Comparison of ENCODE assay signal across 14 cellular contexts in the genomic region with DNA sequence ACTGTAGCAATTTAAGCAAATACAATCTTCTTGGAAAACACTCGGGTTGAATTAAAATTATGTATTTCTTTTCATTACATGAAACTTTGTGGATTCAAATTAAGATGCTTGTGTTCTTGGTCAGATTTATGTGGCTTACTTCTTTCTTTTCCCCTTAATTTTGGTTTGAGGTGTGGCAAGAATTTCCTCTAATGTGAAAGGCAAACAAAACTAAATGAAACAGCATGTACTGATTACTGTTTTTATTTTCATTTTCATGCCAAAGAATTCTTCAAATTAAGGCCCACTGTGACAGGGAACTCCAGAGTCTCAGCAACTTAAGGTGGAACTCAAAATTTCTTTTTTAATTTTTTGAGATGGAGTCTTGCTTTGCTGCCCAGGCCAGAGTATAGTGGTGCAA. TPM values are rescaled to one million over a fixed set of nuclear protein-coding genes. Genes with fewer than 3 reads are reported as not detected.
A peak's percentile ranks its signal among the peaks of the same experiment; 100 is the strongest.
DNase-seq lines count a peak whose midpoint lies in the region; ATAC-seq and TF ChIP-seq lines count a peak whose summit lies in the region.
"Had no signal": no experiment of that assay in that cellular context is flagged by ENCODE, and none has a peak within 500 bp of the region (broad histone marks: within the 10 kb centered on the region; RNA-seq: fewer than 3 reads in every experiment).

A gene with protein sequence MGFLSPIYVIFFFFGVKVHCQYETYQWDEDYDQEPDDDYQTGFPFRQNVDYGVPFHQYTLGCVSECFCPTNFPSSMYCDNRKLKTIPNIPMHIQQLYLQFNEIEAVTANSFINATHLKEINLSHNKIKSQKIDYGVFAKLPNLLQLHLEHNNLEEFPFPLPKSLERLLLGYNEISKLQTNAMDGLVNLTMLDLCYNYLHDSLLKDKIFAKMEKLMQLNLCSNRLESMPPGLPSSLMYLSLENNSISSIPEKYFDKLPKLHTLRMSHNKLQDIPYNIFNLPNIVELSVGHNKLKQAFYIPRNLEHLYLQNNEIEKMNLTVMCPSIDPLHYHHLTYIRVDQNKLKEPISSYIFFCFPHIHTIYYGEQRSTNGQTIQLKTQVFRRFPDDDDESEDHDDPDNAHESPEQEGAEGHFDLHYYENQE (minus strand): TSS at position 132 of the 400 bp plus-strand sequence. CDS start 6,913 bp downstream, outside the sequence.

- CTCF ChIA-PET in Calu3 (lab: Charles Lee): no interaction called here

- H3K27me3 Mint-ChIP-seq in Calu3 (ENCODE audit: unreplicated experiment): no peaks in the 10 kb centered on the region
- H3K27me3 Mint-ChIP-seq: activated T-helper 17 cell treated with anti-CD3 and anti-CD28 coated beads, Interleukin-2, amount 50 U/mL, for 72 hours had no signal

- H3K4me1 ChIP-seq in skeletal muscle satellite cell (ENCODE audit: control insufficient read depth, insufficient read depth, low read length): peaks cover 12% of the 10 kb centered on the region

- no TSS peak for BruUV-seq in Calu3 (replicated peaks; lab: Mats Ljungman, UMichigan)

- intact Hi-C loops in left cardiac atrium (cut with DNase I) (no loop called here), Calu3 (cut with micrococcal nuclease; ENCODE audit: unreplicated experiment) (no loop called here)

- H3K4me3 Mint-ChIP-seq in Calu3 (ENCODE audit: low read depth, unreplicated experiment): no peak within 1 kb of the TSS
- H3K4me3 Mint-ChIP-seq: activated T-helper 17 cell treated with anti-CD3 and anti-CD28 coated beads, Interleukin-2, amount 50 U/mL, for 72 hours; immature natural killer cell; T-helper 1 cell treated with Interleukin-12 subunit alpha and Interleukin-12 subunit beta and Interleukin-4 antibody, amounts not matched to agents 30 μg/mL and 1 μg/mL, for 36 hours had no signal

- H3K9me3 ChIP-seq in skeletal muscle satellite cell (replicated peaks; ENCODE audit: low read length): no peaks in the 10 kb centered on the region

- H3K36me3 ChIP-seq in skeletal muscle satellite cell (ENCODE audit: insufficient read depth, low read length): no peaks in the 10 kb centered on the region

- no peaks in the 10 kb centered on the region for H3K36me3 Mint-ChIP-seq in Calu3 (ENCODE audit: insufficient read depth, unreplicated experiment)

- H3K4me3 ChIP-seq in skeletal muscle satellite cell (ENCODE audit: low read length): no peak within 1 kb of the TSS

- H3K4me1 Mint-ChIP-seq in Calu3 (ENCODE audit: low read depth, unreplicated experiment): peaks cover 30% of the 10 kb centered on the region
- H3K4me1 Mint-ChIP-seq: activated T-helper 17 cell treated with anti-CD3 and anti-CD28 coated beads, Interleukin-2, amount 50 U/mL, for 72 hours; immature natural killer cell had no signal

- ATAC-seq in left cardiac atrium: peak; percentile 30 to 49
- ATAC-seq: activated T-helper 17 cell treated with anti-CD3 and anti-CD28 coated beads, Interleukin-2, amount 50 U/mL, for 72 hours had no signal

- H3K27me3 ChIP-seq in skeletal muscle satellite cell (ENCODE audit: control insufficient read depth, insufficient read depth, low read length): no peaks in the 10 kb centered on the region

- TF ChIP-seq CTCF in AG09319 (IDR thresholded peaks at IDR 0.05; ENCODE audit: low read depth, low read length) (no peak), Calu3 (IDR thresholded peaks at IDR 0.05; ENCODE audit: unreplicated experiment) (no peak)

- no peak within 1 kb of the TSS for H3K27ac Mint-ChIP-seq in Calu3 (ENCODE audit: unreplicated experiment)
- H3K27ac Mint-ChIP-seq: activated T-helper 17 cell treated with anti-CD3 and anti-CD28 coated beads, Interleukin-2, amount 50 U/mL, for 72 hours; immature natural killer cell; T-helper 1 cell treated with Interleukin-12 subunit alpha and Interleukin-12 subunit beta and Interleukin-4 antibody, amounts not matched to agents 30 μg/mL and 1 μg/mL, for 36 hours had no signal

- H3K9ac ChIP-seq in skeletal muscle satellite cell (ENCODE audit: low read depth, low read length): peak within 1 kb of the TSS; percentile 27

- peak; percentile 76 for DNase-seq in AG09319 (ENCODE audit: extremely low read depth, low read depth)
- DNase-seq in astrocyte of the hippocampus (ENCODE audit: low read depth, low spot score): peak; percentile 36
- DNase-seq in left cardiac atrium: no peak
- no peak for DNase-seq in activated CD4-positive, alpha-beta T cell treated with anti-CD3 and anti-CD28 coated beads for 4 hours
- no peak for DNase-seq in T-helper 1 cell
- DNase-seq in Calu3: no peak
- DNase-seq in activated CD8-positive, alpha-beta memory T cell treated with anti-CD3 and anti-CD28 coated beads, Interleukin-2, amount 50 U/mL, for 4 hours: no peak
- DNase-seq: activated CD4-positive, alpha-beta T cell treated with anti-CD3 and anti-CD28 coated beads, Interleukin-2, amount 50 U/mL, for 48 hours; DMS 273 treated with DMSO at 0.1 percent for 48 hours; immature natural killer cell; NCI-H1092 treated with DMSO at 0.1 percent for 48 hours had no signal

- H3K9me3 Mint-ChIP-seq in Calu3 (ENCODE audit: low read depth, unreplicated experiment): no peaks in the 10 kb centered on the region
- H3K9me3 Mint-ChIP-seq: activated T-helper 17 cell treated with anti-CD3 and anti-CD28 coated beads, Interleukin-2, amount 50 U/mL, for 72 hours; immature natural killer cell; T-helper 1 cell treated with Interleukin-12 subunit alpha and Interleukin-12 subunit beta and Interleukin-4 antibody, amounts not matched to agents 30 μg/mL and 1 μg/mL, for 36 hours had no signal

- H3K4me2 ChIP-seq in skeletal muscle satellite cell (ENCODE audit: low read length): peak within 1 kb of the TSS; percentile 68

RNA-seq across cellular contexts. Expression of the gene that starts here (rescaled TPM):
- total RNA-seq in left cardiac atrium (1 to 10 TPM; 5.8 to 8.5 TPM), Calu3 (2022) (0.14 TPM in 1 of 2 replicates, not detected in the other)
- total RNA-seq in skeletal muscle satellite cell (2012; rRNA removed): under 0.01 TPM in 1 of 2 replicates, not detected in the other
- total RNA-seq: activated T-helper 17 cell treated with anti-CD3 and anti-CD28 coated beads, Interleukin-2, amount 50 U/mL, for 72 hours had no signal

Comparison
In these comparisons a context has a peak if more than half of its experiments do, and no peak if none do; other contexts are left out.
1. DNase-seq: peak in AG09319 (single experiment) and astrocyte of the hippocampus (single experiment); none in left cardiac atrium (single experiment), activated CD4-positive, alpha-beta T cell treated with anti-CD3 and anti-CD28 coated beads for 4 hours (0 of 2), T-helper 1 cell (0 of 5), Calu3 (single experiment) and activated CD8-positive, alpha-beta memory T cell treated with anti-CD3 and anti-CD28 coated beads, Interleukin-2, amount 50 U/mL, for 4 hours (single experiment).